ENCODE assay signal across 14 cellular contexts in the genomic region with DNA sequence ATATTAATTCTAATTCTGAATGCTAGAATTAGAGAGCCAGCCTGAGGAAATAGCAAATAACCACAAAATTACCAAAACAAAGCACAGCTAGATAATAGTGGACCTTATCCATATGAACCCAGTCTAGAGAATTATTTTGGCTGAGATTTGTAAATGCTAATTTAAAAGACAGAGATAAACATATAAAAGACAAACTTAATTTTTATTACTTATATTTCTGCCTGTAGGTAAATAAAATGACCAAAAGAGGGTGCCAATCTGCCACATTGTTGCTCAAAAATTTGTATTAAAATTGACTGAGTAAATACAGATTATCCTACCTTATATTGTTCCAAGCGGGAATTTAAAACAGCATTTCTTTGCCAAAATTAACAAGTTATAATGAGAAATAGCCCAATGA. TPM values are rescaled to one million over a fixed set of nuclear protein-coding genes. Genes with fewer than 3 reads are reported as not detected.
DNase-seq lines count a peak whose midpoint lies in the region; ATAC-seq, FAIRE-seq and TF ChIP-seq lines count a peak whose summit lies in the region.
"Had no signal": no experiment of that assay in that cellular context is flagged by ENCODE, and none has a peak within 500 bp of the region (broad histone marks: within the 10 kb centered on the region; RNA-seq: fewer than 3 reads in every experiment).

No MANE protein-coding gene starts in this region.

- no peak overlapping the region for H3K14ac ChIP-seq in mesenchymal stem cell (ENCODE audit: low read length in 2 of 2)

- POLR2A ChIA-PET in GM12878 (lab: Charles Lee), result no interaction called here

- BruUV-seq in Calu3 (replicated peaks; lab: Mats Ljungman, UMichigan), result no TSS peak
- BruUV-seq in GM12878 (replicated peaks; lab: Mats Ljungman, UMichigan), result no TSS peak

- no peak overlapping the region for H3K4me2 ChIP-seq in GM12878 (ENCODE audit: control insufficient read depth, insufficient read depth)
- no peak overlapping the region for H3K4me2 ChIP-seq in mesenchymal stem cell (ENCODE audit: low read length, poor library complexity, severe bottlenecking)

- H4K8ac ChIP-seq in mesenchymal stem cell (ENCODE audit: low read length), result no peak overlapping the region

- RAD21 ChIA-PET in GM12878 (lab: Charles Lee; ENCODE audit: unreplicated experiment), result interaction anchor here (1.0 to 2.3 kb wide), 2 partner anchors 210 to 836 kb away, joined by 3 to 17 read pairs; no protein-coding TSS in a partner anchor

- TF ChIP-seq CTCF in Calu3 (IDR thresholded peaks at IDR 0.05; ENCODE audit: unreplicated experiment), result peak; percentile 22
- peak in 2 of 3 experiments; percentile 2 to 22; a peak in 2 of 6 replicates for TF ChIP-seq CTCF in GM12878 (IDR thresholded peaks at IDR 0.05 in 2 of 3, conservative IDR thresholded peaks at IDR 0.05 in 1 of 3; ENCODE audit: control insufficient read depth in 2 of 3, extremely low read depth in 1 of 3, insufficient read depth in 1 of 3, low read depth in 3 of 3, low read length in 3 of 3)
- no peak for TF ChIP-seq CTCF in GM20000 (IDR thresholded peaks at IDR 0.05; ENCODE audit: extremely low read depth, missing control alignments)

- no peak overlapping the region for H3K4me3 Mint-ChIP-seq in Calu3 (ENCODE audit: low read depth, unreplicated experiment)
- H3K4me3 Mint-ChIP-seq: activated CD4-positive, alpha-beta T cell treated with anti-CD3 and anti-CD28 coated beads, Interleukin-2, amount 10 ng/mL, durations not matched to agents 24 days and 14 days had no signal

- H3K9me3 Mint-ChIP-seq in Calu3 (ENCODE audit: low read depth, unreplicated experiment), result no peaks in the 10 kb centered on the region
- H3K9me3 Mint-ChIP-seq: activated CD4-positive, alpha-beta T cell treated with anti-CD3 and anti-CD28 coated beads, Interleukin-2, amount 10 ng/mL, durations not matched to agents 24 days and 14 days had no signal

- no peaks in the 10 kb centered on the region for H3K27me3 Mint-ChIP-seq in Calu3 (ENCODE audit: unreplicated experiment)
- H3K27me3 Mint-ChIP-seq: activated CD4-positive, alpha-beta T cell treated with anti-CD3 and anti-CD28 coated beads, Interleukin-2, amount 10 ng/mL, durations not matched to agents 24 days and 14 days had no signal

- in situ Hi-C loops in GM12878 (cut with MboI), result no loop called here

- H2BK5ac ChIP-seq in mesenchymal stem cell (ENCODE audit: low read depth, low read length, poor library complexity, severe bottlenecking), result no peak overlapping the region

- CTCF ChIA-PET in Calu3 (lab: Charles Lee) (interaction anchor here (0.6 kb wide), 1 partner anchor 345 kb away, joined by 4 read pairs; no protein-coding TSS in a partner anchor), GM12878 (lab: Yijun Ruan, JAX) (interaction anchor here (1.5 to 9.0 kb wide), 10 partner anchors 8 to 352 kb away, joined by 3 to 278 read pairs (median 6); partner anchors contain the start of gene ARID5B)

- H3K9me3 ChIP-seq in GM12878 (replicated peaks; ENCODE audit: control insufficient read depth, insufficient read depth, low read length), result no peaks in the 10 kb centered on the region
- H3K9me3 ChIP-seq in mesenchymal stem cell (ENCODE audit: control insufficient read depth, low read length), result no peaks in the 10 kb centered on the region
- H3K9me3 ChIP-seq: gastroesophageal sphincter had no signal

- no peak overlapping the region for H2BK15ac ChIP-seq in mesenchymal stem cell (ENCODE audit: low read depth, poor library complexity, severe bottlenecking)

- H3K36me3 ChIP-seq in GM12878 (ENCODE audit: control insufficient read depth in 2 of 2, insufficient read depth in 2 of 2, low read length in 1 of 2), result no peaks in the 10 kb centered on the region
- H3K36me3 ChIP-seq in mesenchymal stem cell (ENCODE audit: control insufficient read depth in 1 of 2, insufficient read depth in 2 of 2, low read depth in 1 of 2, low read length in 2 of 2), result no peaks in the 10 kb centered on the region
- H3K36me3 ChIP-seq: adrenal gland, gastroesophageal sphincter had no signal

- H2BK12ac ChIP-seq in mesenchymal stem cell (ENCODE audit: low read length in 2 of 2), result no peak overlapping the region

- H3K4me1 ChIP-seq in GM12878 (ENCODE audit: control insufficient read depth, insufficient read depth, low read length) (peaks cover 9% of the 10 kb centered on the region; the same call in 1 of the 2 replicates), mesenchymal stem cell (ENCODE audit: control insufficient read depth, insufficient read depth, low read depth, low read length) (peaks cover 4% of the 10 kb centered on the region)

- H3K79me1 ChIP-seq in mesenchymal stem cell (replicated peaks; ENCODE audit: low read length, poor library complexity, severe bottlenecking), result peaks cover 2% of the 10 kb centered on the region

- no peak for ATAC-seq in GM12878
- no peak for ATAC-seq in GM18519 (IDR thresholded peaks at IDR 0.05; ENCODE audit: low FRiP score, unreplicated experiment)
- no peak for ATAC-seq in HG03571 (IDR thresholded peaks at IDR 0.05; ENCODE audit: unreplicated experiment)
- ATAC-seq: gastroesophageal sphincter had no signal

- H4K91ac ChIP-seq in mesenchymal stem cell (ENCODE audit: low read length), result no peak overlapping the region

- H3K27ac Mint-ChIP-seq in Calu3 (ENCODE audit: unreplicated experiment), result no peak overlapping the region
- H3K27ac Mint-ChIP-seq: activated CD4-positive, alpha-beta T cell treated with anti-CD3 and anti-CD28 coated beads, Interleukin-2, amount 10 ng/mL, durations not matched to agents 24 days and 14 days had no signal

- H3K27ac ChIP-seq in GM12878 (ENCODE audit: control insufficient read depth, insufficient read depth) (no peak overlapping the region), mesenchymal stem cell (ENCODE audit: low read length, poor library complexity, severe bottlenecking) (no peak overlapping the region)
- H3K27ac ChIP-seq: adrenal gland, gastroesophageal sphincter had no signal

- no peak overlapping the region for H2AK5ac ChIP-seq in mesenchymal stem cell (ENCODE audit: low read length, severe bottlenecking)

- H3K27me3 ChIP-seq in GM12878 (replicated peaks in 1 of 2; ENCODE audit: control insufficient read depth in 2 of 2, insufficient read depth in 2 of 2, low read length in 1 of 2) (no peaks in the 10 kb centered on the region), mesenchymal stem cell (ENCODE audit: control insufficient read depth in 1 of 2, insufficient read depth in 1 of 2, low read length in 2 of 2) (no peaks in the 10 kb centered on the region)
- H3K27me3 ChIP-seq: gastroesophageal sphincter had no signal

- SMC1A ChIA-PET in GM12878 (lab: Charles Lee; ENCODE audit: uncharacterized antibody, unreplicated experiment), result interaction anchor here (0.9 to 8.5 kb wide), 5 partner anchors 205 to 498 kb away, joined by 3 to 195 read pairs (median 4); no protein-coding TSS in a partner anchor

- H3K79me2 ChIP-seq in GM12878 (ENCODE audit: control insufficient read depth, insufficient read depth, low read length), result no peaks in the 10 kb centered on the region; the same call in 1 of the 2 replicates

- H3K9ac ChIP-seq in GM12878 (ENCODE audit: control insufficient read depth, insufficient read depth, low read length), result no peak overlapping the region
- peak overlapping the region; percentile 86 for H3K9ac ChIP-seq in mesenchymal stem cell (ENCODE audit: low read length)

- FAIRE-seq in GM12878 (lab: Jason Lieb, UNC), result no peak

- TF ChIP-seq EP300 in GM12878 (IDR thresholded peaks at IDR 0.05; ENCODE audit: borderline replicate concordance in 1 of 2, control insufficient read depth in 1 of 2, low read depth in 2 of 2, low read length in 2 of 2), result no peak

- H3K4me1 Mint-ChIP-seq in Calu3 (ENCODE audit: low read depth, unreplicated experiment), result peaks cover 46% of the 10 kb centered on the region

- DNase-seq in Calu3 (no peak), Kasumi-1 (lab: John Stamatoyannopoulos, UW) (peak; percentile 28 to 58), GM12878 (ENCODE audit: low read depth, low spot score) (no peak), mesenchymal stem cell (no peak), GM20000 (ENCODE audit: low spot score) (no peak)
- no peak for DNase-seq in stimulated activated CD4-positive, alpha-beta T cell treated with anti-CD3 and anti-CD28 coated beads, Interleukin-4, amount 100 ng/mL, for 1 hour
- DNase-seq: activated CD4-positive, alpha-beta T cell treated with anti-CD3 and anti-CD28 coated beads, Interleukin-2, amount 10 ng/mL, durations not matched to agents 24 days and 14 days; adrenal gland; Karpas-422; midbrain; stimulated activated CD4-positive, alpha-beta T cell treated with anti-CD3 and anti-CD28 coated beads, Interleukin-15, amount 100 ng/mL, for 24 hours had no signal

- WGBS in GM12878 (ENCODE audit: insufficient coverage, insufficient replicate concordance, low lambda C conversion rate, missing lambda C conversion rate), result 79% methylated on average over 1 of the region's 1 CpG
- no CpG with 5 or more reads among the region's 1 CpG for WGBS in mesenchymal stem cell

- H3K4me3 ChIP-seq in GM12878 (no peak overlapping the region), mesenchymal stem cell (ENCODE audit: insufficient read depth in 1 of 2, low read depth in 1 of 2, low read length in 2 of 2) (no peak overlapping the region)
- H3K4me3 ChIP-seq: adrenal gland, gastroesophageal sphincter had no signal

- H3K18ac ChIP-seq in mesenchymal stem cell (ENCODE audit: low read depth in 1 of 2, low read length in 2 of 2), result no peak overlapping the region

- intact Hi-C loops in Calu3 (cut with micrococcal nuclease; ENCODE audit: unreplicated experiment), result loop anchor here (1.0 kb wide), 1 partner anchor 348 kb away; no protein-coding TSS in a partner anchor
- intact Hi-C loops in GM12878 (cut with micrococcal nuclease; ENCODE audit: unreplicated experiment), result loop anchor here (10.0 kb wide), 1 partner anchor 964 kb away; no protein-coding TSS in a partner anchor

- H4K20me1 ChIP-seq in GM12878 (ENCODE audit: control insufficient read depth, insufficient read depth), result no peaks in the 10 kb centered on the region

- peak; percentile 33; the same call in 1 of the 2 replicates for TF ChIP-seq RAD21 in GM12878 (IDR thresholded peaks at IDR 0.05; ENCODE audit: insufficient read depth, low read depth, low read length)

- no peak for TF ChIP-seq POLR2A in GM12878 (IDR thresholded peaks at IDR 0.05; ENCODE audit: low read depth, low read length)

- peaks cover 5% of the 10 kb centered on the region for H3K36me3 Mint-ChIP-seq in Calu3 (ENCODE audit: insufficient read depth, unreplicated experiment)

- no peak overlapping the region for H3K4ac ChIP-seq in mesenchymal stem cell (ENCODE audit: low read depth in 1 of 2, low read length in 2 of 2)

- H3K23ac ChIP-seq in mesenchymal stem cell (ENCODE audit: low read length in 2 of 2), result no peak overlapping the region

- no peak overlapping the region for H2BK120ac ChIP-seq in mesenchymal stem cell (ENCODE audit: low read depth, low read length)

- H2AFZ ChIP-seq in GM12878 (ENCODE audit: control insufficient read depth, low read depth, low read length) (no peak overlapping the region), mesenchymal stem cell (ENCODE audit: low read depth, low read length) (no peak overlapping the region)

RNA-seq across cellular contexts. Expression of gene RTKN2, which starts 20.2 kb away (rescaled TPM):
- total RNA-seq in Calu3 (2022) (25.0 and 26.7 TPM in 2 replicates), GM12878 (2014; rRNA removed) (not detected in 2 replicates), GM12878 (2014; rRNA removed; fragmentation: Illumina TruSeq; extraction: Trizol) (not detected in 2 replicates), GM12878 (2021) (0.10 TPM in 1 of 2 replicates, not detected in the other)
- total RNA-seq in GM12878 (2013; cell fraction: nucleolus; rRNA removed), result not detected in 2 replicates
- polyA plus RNA-seq in GM12878 (2011; ENCODE audit: low read depth), result not detected
- polyA plus RNA-seq in GM12878 (2011; rRNA removed) (0.01 TPM in 1 of 2 replicates, not detected in the other), GM12878 (2014; fragmentation: Illumina TruSeq; extraction: Trizol) (not detected in 2 replicates), GM12878 (2014; fragmentation: Nextera tagmentation; extraction: Ambion mirVana) (not detected), GM12878 (2014; rRNA removed) (not detected in 2 replicates), GM12878 (2016; fragmentation: Nextera tagmentation; extraction: Ambion mirVana) (not detected)
- not detected in 2 replicates for polyA plus RNA-seq in GM12878 (2011; cell fraction: cytosol; rRNA removed)
- 0.01 and 0.03 TPM in 2 replicates for polyA plus RNA-seq in GM12878 (2011; cell fraction: nucleus; rRNA removed)
- polyA plus RNA-seq in GM12878 (2012), result 0.08 TPM in 1 of 2 replicates, not detected in the other
- polyA minus RNA-seq in GM12878 (2011; rRNA and poly(A)+ RNA removed), result not detected in 2 replicates
- not detected in 2 replicates for polyA minus RNA-seq in GM12878 (2011; cell fraction: cytosol; rRNA and poly(A)+ RNA removed)
- polyA minus RNA-seq in GM12878 (2011; cell fraction: nucleus; rRNA and poly(A)+ RNA removed), result not detected in 2 replicates
- 0.66 TPM for polyA plus RNA-seq in mesenchymal stem cell (2013, experiment 1 of 2)
- polyA plus RNA-seq in mesenchymal stem cell (2013, experiment 2 of 2), result 0.66 TPM
- total RNA-seq: gastroesophageal sphincter had no signal

Comparison
In these comparisons a context has a peak if more than half of its experiments do, and no peak if none do; other contexts are left out.
1. DNase-seq: peak in Kasumi-1 (2 of 2); none in Calu3 (single experiment), GM12878 (single experiment), mesenchymal stem cell (single experiment), stimulated activated CD4-positive, alpha-beta T cell treated with anti-CD3 and anti-CD28 coated beads, Interleukin-4, amount 100 ng/mL, for 1 hour (single experiment) and GM20000 (single experiment).
2. RNA of gene RTKN2, which starts 20.2 kb away (total RNA-seq): 25.0 to 26.7 TPM in Calu3; 0.10 TPM in GM12878; every median in the first group is over 10 times any median in the second.